Comparison of ENCODE assay signal across 8 cellular contexts in genomic region chr10:18651324-18652007, GRCh38. TPM values are rescaled to one million over a fixed set of nuclear protein-coding genes. Genes with fewer than 3 reads are reported as not detected.
DNase-seq lines count a peak whose midpoint lies in the region; ATAC-seq and TF ChIP-seq lines count a peak whose summit lies in the region.

TSS of gene NSUN6 (minus strand) at chr10:18651587. CDS start at chr10:18651203, 384 bp downstream.

- H3K4me3 Mint-ChIP-seq in dendritic cell treated with granulocyte-macrophage colony-stimulating factor and Interleukin-4, amounts not matched to agents 40 ng/mL and 50 ng/mL, for 4 days = peak within 1 kb of the TSS; percentile 86

- peak within 1 kb of the TSS; percentile 86 for H3K4me2 ChIP-seq in BLaER1

- peaks cover 9% of the 10 kb centered on the region for H3K36me3 Mint-ChIP-seq in dendritic cell treated with granulocyte-macrophage colony-stimulating factor and Interleukin-4, amounts not matched to agents 40 ng/mL and 50 ng/mL, for 4 days (ENCODE audit: low read depth)

- H3K4me1 Mint-ChIP-seq in dendritic cell treated with granulocyte-macrophage colony-stimulating factor and Interleukin-4, amounts not matched to agents 40 ng/mL and 50 ng/mL, for 4 days (ENCODE audit: low read depth) = peaks cover 28% of the 10 kb centered on the region

- intact Hi-C loops in dendritic cell treated with granulocyte-macrophage colony-stimulating factor and Interleukin-4, amounts not matched to agents 40 ng/mL and 50 ng/mL, for 4 days (cut with micrococcal nuclease) = loop anchor here (1.0 to 10.0 kb wide), 2 partner anchors 8 to 1837 kb away; partner anchors contain the start of genes ARL5B and RSU1
- intact Hi-C loops in left lung (cut with DNase I) = no loop called here

- H3K36me3 ChIP-seq in BLaER1 = peaks cover 12% of the 10 kb centered on the region
- H3K36me3 ChIP-seq in left lung = peaks cover 0 to 13% of the 10 kb centered on the region in 2 donors

- H3K4me1 ChIP-seq in BLaER1 (peaks cover 34% of the 10 kb centered on the region), left lung (peaks cover 0 to 31% of the 10 kb centered on the region in 2 donors)

- H3K9me3 Mint-ChIP-seq in dendritic cell treated with granulocyte-macrophage colony-stimulating factor and Interleukin-4, amounts not matched to agents 40 ng/mL and 50 ng/mL, for 4 days = no peaks in the 10 kb centered on the region

- H3K27me3 Mint-ChIP-seq in dendritic cell treated with granulocyte-macrophage colony-stimulating factor and Interleukin-4, amounts not matched to agents 40 ng/mL and 50 ng/mL, for 4 days = no peaks in the 10 kb centered on the region

- peak within 1 kb of the TSS; percentile 92 for H3K27ac Mint-ChIP-seq in dendritic cell treated with granulocyte-macrophage colony-stimulating factor and Interleukin-4, amounts not matched to agents 40 ng/mL and 50 ng/mL, for 4 days

- H3K9me3 ChIP-seq in BLaER1 (no peaks in the 10 kb centered on the region), left lung (no peaks in the 10 kb centered on the region)

- peak within 1 kb of the TSS; percentile 79 for H3K4me3 ChIP-seq in BLaER1
- peak within 1 kb of the TSS; percentile 37 to 62 for H3K4me3 ChIP-seq in left lung

- H3K27ac ChIP-seq in BLaER1 = peak within 1 kb of the TSS; percentile 78
- H3K27ac ChIP-seq in left lung = peak within 1 kb of the TSS; percentile 85 to 88

- ATAC-seq in HG03439 (IDR thresholded peaks at IDR 0.05; ENCODE audit: unreplicated experiment) (peak; percentile 95), left lung (peak; percentile 99)

- H3K9ac ChIP-seq in BLaER1 = peak within 1 kb of the TSS; percentile 80

- H3K27me3 ChIP-seq in BLaER1 = no peaks in the 10 kb centered on the region
- no peaks in the 10 kb centered on the region for H3K27me3 ChIP-seq in left lung

- TF ChIP-seq CTCF in left lung (IDR thresholded peaks at IDR 0.05) = no peak

- H4K20me1 ChIP-seq in BLaER1 = no peaks in the 10 kb centered on the region

- DNase-seq in GM19238 (ENCODE audit: insufficient read length, low spot score) = peak; percentile 62
- DNase-seq in NCI-H69 (lab: John Stamatoyannopoulos, UW) = peak; percentile 88
- DNase-seq in activated CD4-positive, alpha-beta T cell treated with anti-CD3 and anti-CD28 coated beads, Interleukin-2, amount 50 U/mL, for 1 hour = peak; percentile 94
- peak; percentile 92 to 95 for DNase-seq in left lung
- peak; percentile 93 for DNase-seq in stimulated activated CD4-positive, alpha-beta T cell treated with anti-CD3 and anti-CD28 coated beads, Interleukin-4, amount 100 ng/mL, for 24 hours

RNA-seq across cellular contexts. Expression of gene NSUN6, which starts in this region (rescaled TPM):
- 10 to 100 TPM in 1 of 2 donors, 1 to 10 TPM in 1; 8.1 to 11.6 TPM for total RNA-seq in left lung

Comparison
In these comparisons a context has a peak if more than half of its experiments do, and no peak if none do; other contexts are left out.
1. Peak in every context shown above with its lines: DNase-seq, ATAC-seq, H3K4me3 ChIP-seq and H3K27ac ChIP-seq.